In genomic region chr15:63978511-63979226, GRCh38 we compare ENCODE assay signal across 1 cellular context.
TF ChIP-seq lines count a peak whose summit lies in the region.

No MANE protein-coding gene starts in this region.

TF ChIP-seq in H1, 55 proteins besides CTCF, POLR2A, EP300 and RAD21 (continued from another document):
- no peak for TF ChIP-seq TAF7 (optimal IDR thresholded peaks at IDR 0.05; ENCODE audit: borderline replicate concordance, low read depth, low read length)
- TF ChIP-seq, protein P1, sequence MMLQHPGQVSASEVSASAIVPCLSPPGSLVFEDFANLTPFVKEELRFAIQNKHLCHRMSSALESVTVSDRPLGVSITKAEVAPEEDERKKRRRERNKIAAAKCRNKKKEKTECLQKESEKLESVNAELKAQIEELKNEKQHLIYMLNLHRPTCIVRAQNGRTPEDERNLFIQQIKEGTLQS (IDR thresholded peaks at IDR 0.05; ENCODE audit: insufficient read depth, low read depth, low read length): no peak
- TF ChIP-seq FOSL1 (IDR thresholded peaks at IDR 0.05; ENCODE audit: insufficient read depth, low read depth, low read length): no peak
- no peak for TF ChIP-seq CBX5 (IDR thresholded peaks at IDR 0.05; ENCODE audit: low read depth, low read length)
- TF ChIP-seq, protein P2, sequence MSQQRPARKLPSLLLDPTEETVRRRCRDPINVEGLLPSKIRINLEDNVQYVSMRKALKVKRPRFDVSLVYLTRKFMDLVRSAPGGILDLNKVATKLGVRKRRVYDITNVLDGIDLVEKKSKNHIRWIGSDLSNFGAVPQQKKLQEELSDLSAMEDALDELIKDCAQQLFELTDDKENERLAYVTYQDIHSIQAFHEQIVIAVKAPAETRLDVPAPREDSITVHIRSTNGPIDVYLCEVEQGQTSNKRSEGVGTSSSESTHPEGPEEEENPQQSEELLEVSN (IDR thresholded peaks at IDR 0.05): no peak
